ENCODE assay signal across 8 cellular contexts in the genomic region with DNA sequence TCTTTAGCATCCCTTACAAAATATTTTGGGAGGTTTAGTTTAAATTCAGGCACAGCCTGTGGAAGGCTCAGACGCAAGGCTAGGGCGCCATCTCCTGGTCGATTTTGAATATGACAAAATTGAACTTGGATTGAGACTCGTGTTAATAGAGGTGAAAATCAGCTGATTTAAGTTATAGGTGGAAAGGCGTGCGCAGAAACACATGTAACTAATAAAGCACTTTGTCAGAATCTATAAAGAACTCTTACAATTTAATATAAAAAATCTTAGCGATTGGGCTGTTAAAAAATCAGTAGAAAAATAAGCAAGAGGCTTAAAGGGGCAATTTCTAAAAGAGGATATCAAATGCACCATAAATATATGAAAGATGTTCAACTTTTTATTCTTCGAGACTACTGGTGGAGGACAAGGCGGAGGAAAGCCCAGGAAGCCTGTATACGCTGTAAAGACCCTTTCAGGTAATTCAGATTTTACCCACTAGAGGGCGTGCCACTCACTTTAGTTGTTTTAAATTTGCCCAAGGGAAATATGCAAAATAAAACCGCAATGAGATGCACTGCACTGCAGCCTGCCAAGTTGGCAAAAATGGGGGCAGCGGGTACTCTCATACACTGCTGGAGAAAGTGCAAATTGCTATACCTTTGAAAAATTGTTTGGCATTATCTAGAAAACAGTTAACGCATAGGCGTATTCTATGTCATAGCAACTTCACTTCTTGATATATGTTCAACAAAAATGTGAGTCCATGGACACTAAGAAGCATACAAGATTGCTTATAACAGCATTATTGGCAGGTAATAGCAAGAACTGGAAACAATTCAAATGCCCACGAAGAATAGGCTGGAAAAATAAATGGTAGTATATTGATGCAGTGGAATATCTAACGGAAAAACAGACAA.
A peak's percentile ranks its signal among the peaks of the same experiment; 100 is the strongest.
DNase-seq lines count a peak whose midpoint lies in the region; ATAC-seq and TF ChIP-seq lines count a peak whose summit lies in the region.

No MANE protein-coding gene starts in this region.

- no peaks in the 10 kb centered on the region for H3K9me3 Mint-ChIP-seq in nephron

- peak overlapping the region; percentile 73 to 88 (median 82) for H3K4me3 Mint-ChIP-seq in nephron

- intact Hi-C loops in PC-9 (cut with micrococcal nuclease; ENCODE audit: unreplicated experiment): loop anchor here (1.0 to 5.0 kb wide), 8 partner anchors 28 to 332 kb away; no protein-coding TSS in a partner anchor

- H3K4me1 ChIP-seq in PC-9 (replicated peaks; ENCODE audit: insufficient read depth): peaks cover 48% of the 10 kb centered on the region
- H3K4me1 ChIP-seq in stomach smooth muscle (ENCODE audit: control insufficient read depth, insufficient read depth, low read length): peaks cover 6% of the 10 kb centered on the region

- TF ChIP-seq CTCF in PC-9 (conservative IDR thresholded peaks at IDR 0.05): peak; percentile 88
- peak; percentile 82 to 92 (median 83) for TF ChIP-seq CTCF in nephron (IDR thresholded peaks at IDR 0.05; ENCODE audit: unreplicated experiment in 3 of 3)

- peak overlapping the region; percentile 95 for H3K4me2 ChIP-seq in PC-9

- no peaks in the 10 kb centered on the region for H3K79me2 ChIP-seq in PC-9 (ENCODE audit: low read depth)

- CTCF ChIA-PET in PC-9 (lab: Charles Lee): interaction anchor here (0.6 to 1.7 kb wide), 7 partner anchors 27 to 316 kb away, joined by 3 to 12 read pairs (median 7); a partner anchor contains a TSS

- peak overlapping the region; percentile 89 for H3K27ac ChIP-seq in PC-9
- H3K27ac ChIP-seq in stomach smooth muscle (ENCODE audit: low read length): no peak overlapping the region

- in situ Hi-C loops in Caki2 (cut with HindIII; ENCODE audit: low pct_unique_long_range_greater_than_20kb, low sequenced_read_pairs): no loop called here

- peaks cover 33% of the 10 kb centered on the region for H3F3A ChIP-seq in PC-9 (ENCODE audit: insufficient read depth, low read depth)

- H3K4me1 Mint-ChIP-seq in nephron: peaks cover 6% of the 10 kb centered on the region

- no TSS peak for BruUV-seq in PC-9 (replicated peaks; lab: Mats Ljungman, UMichigan)

- H3K27me3 ChIP-seq in PC-9 (ENCODE audit: insufficient read depth, low read depth) (no peaks in the 10 kb centered on the region), stomach smooth muscle (ENCODE audit: control insufficient read depth in 1 of 2, insufficient read depth in 2 of 2, low read length in 2 of 2) (no peaks in the 10 kb centered on the region)

- H4K20me1 ChIP-seq in PC-9 (ENCODE audit: insufficient read depth): no peaks in the 10 kb centered on the region

- H3K36me3 ChIP-seq in PC-9 (ENCODE audit: low read depth) (no peaks in the 10 kb centered on the region), stomach smooth muscle (ENCODE audit: control insufficient read depth in 2 of 2, insufficient read depth in 2 of 2, low read length in 2 of 2) (no peaks in the 10 kb centered on the region)

- H3K27ac Mint-ChIP-seq in nephron: peak overlapping the region; percentile 89 to 93 (median 90)

- H3K9ac ChIP-seq in stomach smooth muscle (ENCODE audit: low read length in 2 of 2): peak overlapping the region; percentile 58 to 65

- DNase-seq in Caki2 (ENCODE audit: low read depth) (peak; percentile 68), PC-9 (peak; percentile 66 to 67), activated T-helper 1 cell treated with Interleukin-2 at 50 U/mL for 16 hours (ENCODE audit: low read depth) (peak; percentile 44), fibroblast of peridontal ligament (ENCODE audit: extremely low read depth) (peak; percentile 91)
- DNase-seq in Jurkat, Clone E6-1 (ENCODE audit: low read depth, low spot score): peak; percentile 88

- H2AFZ ChIP-seq in PC-9: 0 out of 2 replicates have a peak overlapping the region, but pooled peaks have one; percentile 77

- ATAC-seq in GM21529 (IDR thresholded peaks at IDR 0.05; ENCODE audit: unreplicated experiment): peak; percentile 55

- POLR2A ChIA-PET in PC-9 (lab: Charles Lee; ENCODE audit: unreplicated experiment): no interaction called here

- no peaks in the 10 kb centered on the region for H3K9me2 ChIP-seq in PC-9 (ENCODE audit: insufficient read depth)

- no peaks in the 10 kb centered on the region for H3K27me3 Mint-ChIP-seq in nephron (ENCODE audit: low read depth)

- peak overlapping the region; percentile 56 for H3K4me3 ChIP-seq in Jurkat, Clone E6-1 (ENCODE audit: low read length)
- H3K4me3 ChIP-seq in PC-9 (peak overlapping the region; percentile 56), stomach smooth muscle (ENCODE audit: low read length in 2 of 2) (peak overlapping the region; percentile 66 to 85)

- H3K9me3 ChIP-seq in PC-9 (ENCODE audit: insufficient read depth, low read depth): no peaks in the 10 kb centered on the region
- H3K9me3 ChIP-seq in stomach smooth muscle (ENCODE audit: control insufficient read depth in 2 of 2, low read length in 2 of 2): no peaks in the 10 kb centered on the region

- no peaks in the 10 kb centered on the region for H3K36me3 Mint-ChIP-seq in nephron (ENCODE audit: low read depth)
